In the genomic region with DNA sequence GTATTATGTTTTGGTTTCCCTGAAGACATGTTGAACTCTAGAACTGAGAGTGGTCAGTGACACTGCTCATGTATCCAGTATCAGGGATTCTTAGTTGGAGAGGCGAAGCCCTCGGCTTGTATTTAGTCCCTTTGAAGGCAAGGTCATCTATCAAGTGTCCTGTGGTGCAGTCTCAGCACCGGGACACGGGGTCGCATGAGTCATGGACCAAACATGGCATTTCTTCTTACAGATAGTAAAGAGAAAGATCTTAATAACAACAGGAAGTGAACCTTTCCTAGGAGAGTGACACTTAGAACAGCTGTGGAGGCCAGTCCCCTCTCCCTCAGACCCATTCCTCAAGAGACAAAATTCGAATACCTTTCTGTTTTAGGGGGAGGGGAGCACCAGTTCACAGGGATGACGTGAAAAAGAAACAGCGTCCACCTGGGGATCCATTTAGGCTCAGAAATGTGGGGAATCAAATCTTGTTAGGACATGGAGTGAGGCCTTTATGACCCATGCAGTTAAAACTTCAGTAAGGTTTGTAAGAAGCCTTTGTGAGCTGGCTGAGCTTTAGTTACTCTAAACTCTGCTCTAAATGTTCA, we compare ENCODE assay signal across 13 cellular contexts.
A peak's percentile ranks its signal among the peaks of the same experiment; 100 is the strongest.
DNase-seq lines count a peak whose midpoint lies in the region; TF ChIP-seq lines count a peak whose summit lies in the region.
"Had no signal": no experiment of that assay in that cellular context is flagged by ENCODE, and none has a peak within 500 bp of the region (broad histone marks: within the 10 kb centered on the region; RNA-seq: fewer than 3 reads in every experiment).

No MANE protein-coding gene starts in this region.

- intact Hi-C loops in Calu3 (cut with micrococcal nuclease; ENCODE audit: unreplicated experiment) = no loop called here

- H3K4me2 ChIP-seq in mesenchymal stem cell (ENCODE audit: low read length, poor library complexity, severe bottlenecking) = peak overlapping the region; percentile 20

- H3K23ac ChIP-seq in mesenchymal stem cell (ENCODE audit: low read length in 2 of 2) = no peak overlapping the region

- no peak overlapping the region for H3K4me3 Mint-ChIP-seq in Calu3 (ENCODE audit: low read depth, unreplicated experiment)

- H3K18ac ChIP-seq in mesenchymal stem cell (ENCODE audit: low read depth in 1 of 2, low read length in 2 of 2) = peak overlapping the region; percentile 30 to 43

- H3K79me1 ChIP-seq in mesenchymal stem cell (replicated peaks; ENCODE audit: low read length, poor library complexity, severe bottlenecking) = no peaks in the 10 kb centered on the region

- no peak overlapping the region for H2BK120ac ChIP-seq in mesenchymal stem cell (ENCODE audit: low read depth, low read length)

- H4K8ac ChIP-seq in mesenchymal stem cell (ENCODE audit: low read length) = peak overlapping the region; percentile 41

- no peaks in the 10 kb centered on the region for H3K9me3 ChIP-seq in HUES64 (ENCODE audit: insufficient read depth, low read depth, low read length)
- no peaks in the 10 kb centered on the region for H3K9me3 ChIP-seq in mesenchymal stem cell (ENCODE audit: control insufficient read depth, low read length)
- H3K9me3 ChIP-seq: pancreas had no signal

- peaks cover 27% of the 10 kb centered on the region for H3K4me1 ChIP-seq in HUES64 (ENCODE audit: insufficient read depth, low read length)
- H3K4me1 ChIP-seq in mesenchymal stem cell (ENCODE audit: control insufficient read depth, insufficient read depth, low read depth, low read length) = peaks cover 2% of the 10 kb centered on the region

- no peak overlapping the region for H2AK5ac ChIP-seq in mesenchymal stem cell (ENCODE audit: low read length, severe bottlenecking)

- peaks cover 7% of the 10 kb centered on the region for H3K4me1 Mint-ChIP-seq in Calu3 (ENCODE audit: low read depth, unreplicated experiment)

- H3K9me3 Mint-ChIP-seq in Calu3 (ENCODE audit: low read depth, unreplicated experiment) = no peaks in the 10 kb centered on the region

- no peak for TF ChIP-seq CTCF in Calu3 (IDR thresholded peaks at IDR 0.05; ENCODE audit: unreplicated experiment)
- TF ChIP-seq CTCF in brain microvascular endothelial cell (IDR thresholded peaks at IDR 0.05; ENCODE audit: low read depth, low read length, missing control alignments) = no peak

- CTCF ChIA-PET in Calu3 (lab: Charles Lee) = no interaction called here

- no peaks in the 10 kb centered on the region for H3K36me3 Mint-ChIP-seq in Calu3 (ENCODE audit: insufficient read depth, unreplicated experiment)

- no peak overlapping the region for H3K4me3 ChIP-seq in HUES64 (ENCODE audit: low read length)
- no peak overlapping the region for H3K4me3 ChIP-seq in brain microvascular endothelial cell (ENCODE audit: low read depth, low read length)
- no peak overlapping the region for H3K4me3 ChIP-seq in mesenchymal stem cell (ENCODE audit: insufficient read depth in 1 of 2, low read depth in 1 of 2, low read length in 2 of 2)
- H3K4me3 ChIP-seq: pancreas had no signal

- peak; percentile 7 for DNase-seq in Calu3
- peak; percentile 18 for DNase-seq in brain microvascular endothelial cell
- peak; percentile 42 for DNase-seq in mesenchymal stem cell
- no peak for DNase-seq in NCI-H510A (lab: John Stamatoyannopoulos, UW)
- DNase-seq in NCI-H2029 (lab: John Stamatoyannopoulos, UW) = no peak
- DNase-seq in substantia nigra (lab: John Stamatoyannopoulos, UW) = no peak
- DNase-seq in activated CD4-positive, alpha-beta T cell treated with anti-CD3 and anti-CD28 coated beads, Interleukin-2, amount 50 U/mL, for 4 hours = no peak
- DNase-seq: activated CD4-positive, alpha-beta T cell treated with anti-CD3 and anti-CD28 coated beads for 4 hours; activated T-cell treated with anti-CD3 and anti-CD28 coated beads, Interleukin-2, amount 50 U/mL, for 48 hours; NCI-H2029 treated with DMSO at 0.1 percent for 48 hours; pancreas; stimulated activated CD4-positive, alpha-beta T cell treated with anti-CD3 and anti-CD28 coated beads, Interleukin-1b, Interleukin-23, amount 100 ng/mL, for 48 hours had no signal

- H3K4ac ChIP-seq in mesenchymal stem cell (ENCODE audit: low read depth in 1 of 2, low read length in 2 of 2) = no peak overlapping the region

- no peak overlapping the region for H2BK12ac ChIP-seq in mesenchymal stem cell (ENCODE audit: low read length in 2 of 2)

- in situ Hi-C loops in brain microvascular endothelial cell (cut with HindIII; ENCODE audit: low pct_ligation_motif_present, low sequenced_read_pairs) = no loop called here

- BruUV-seq in Calu3 (replicated peaks; lab: Mats Ljungman, UMichigan) = no TSS peak

- WGBS in HUES64 = 45% methylated on average over 8 of the region's 8 CpGs
- WGBS in mesenchymal stem cell = 15% methylated on average over 5 of the region's 8 CpGs

- H3K36me3 ChIP-seq in HUES64 (ENCODE audit: insufficient read depth, low read length) (peaks cover 72% of the 10 kb centered on the region), brain microvascular endothelial cell (replicated peaks) (no peaks in the 10 kb centered on the region), mesenchymal stem cell (ENCODE audit: control insufficient read depth in 1 of 2, insufficient read depth in 2 of 2, low read depth in 1 of 2, low read length in 2 of 2) (no peaks in the 10 kb centered on the region)
- H3K36me3 ChIP-seq: pancreas had no signal

- no peak overlapping the region for H4K91ac ChIP-seq in mesenchymal stem cell (ENCODE audit: low read length)

- H3K27ac ChIP-seq in HUES64 (ENCODE audit: low read depth, low read length) (peak overlapping the region; percentile 71; the same call in 1 of the 2 replicates), brain microvascular endothelial cell (no peak overlapping the region), mesenchymal stem cell (ENCODE audit: low read length, poor library complexity, severe bottlenecking) (peak overlapping the region; percentile 34), substantia nigra (ENCODE audit: low read depth, low read length, poor library complexity, severe bottlenecking) (no peak overlapping the region)
- H3K27ac ChIP-seq: pancreas had no signal

- H3K9ac ChIP-seq in HUES64 (ENCODE audit: low read depth, low read length) = no peak overlapping the region
- no peak overlapping the region for H3K9ac ChIP-seq in mesenchymal stem cell (ENCODE audit: low read length)

- H3K27ac Mint-ChIP-seq in Calu3 (ENCODE audit: unreplicated experiment) = no peak overlapping the region

- no peak overlapping the region for H2BK5ac ChIP-seq in mesenchymal stem cell (ENCODE audit: low read depth, low read length, poor library complexity, severe bottlenecking)

- no peak overlapping the region for H2AFZ ChIP-seq in mesenchymal stem cell (ENCODE audit: low read depth, low read length)

- no peak overlapping the region for H2BK15ac ChIP-seq in mesenchymal stem cell (ENCODE audit: low read depth, poor library complexity, severe bottlenecking)

- H3K27me3 ChIP-seq in HUES64 (ENCODE audit: insufficient read depth, low read length) (no peaks in the 10 kb centered on the region), brain microvascular endothelial cell (replicated peaks) (no peaks in the 10 kb centered on the region), mesenchymal stem cell (ENCODE audit: control insufficient read depth in 1 of 2, insufficient read depth in 1 of 2, low read length in 2 of 2) (no peaks in the 10 kb centered on the region)
- H3K27me3 ChIP-seq: pancreas had no signal

- no peak overlapping the region for H3K14ac ChIP-seq in mesenchymal stem cell (ENCODE audit: low read length in 2 of 2)

- no peaks in the 10 kb centered on the region for H3K27me3 Mint-ChIP-seq in Calu3 (ENCODE audit: unreplicated experiment)

Comparison
In these comparisons a context has a peak if more than half of its experiments do, and no peak if none do; other contexts are left out.
1. DNase-seq: peak in Calu3 (single experiment), brain microvascular endothelial cell (single experiment) and mesenchymal stem cell (single experiment); none in NCI-H510A (single experiment), NCI-H2029 (single experiment), substantia nigra (0 of 49) and activated CD4-positive, alpha-beta T cell treated with anti-CD3 and anti-CD28 coated beads, Interleukin-2, amount 50 U/mL, for 4 hours (0 of 2).
2. H3K27ac ChIP-seq: peak in HUES64 (single experiment) and mesenchymal stem cell (single experiment); none in brain microvascular endothelial cell (single experiment) and substantia nigra (single experiment).